ENCODE assay signal across 8 cellular contexts in the genomic region with DNA sequence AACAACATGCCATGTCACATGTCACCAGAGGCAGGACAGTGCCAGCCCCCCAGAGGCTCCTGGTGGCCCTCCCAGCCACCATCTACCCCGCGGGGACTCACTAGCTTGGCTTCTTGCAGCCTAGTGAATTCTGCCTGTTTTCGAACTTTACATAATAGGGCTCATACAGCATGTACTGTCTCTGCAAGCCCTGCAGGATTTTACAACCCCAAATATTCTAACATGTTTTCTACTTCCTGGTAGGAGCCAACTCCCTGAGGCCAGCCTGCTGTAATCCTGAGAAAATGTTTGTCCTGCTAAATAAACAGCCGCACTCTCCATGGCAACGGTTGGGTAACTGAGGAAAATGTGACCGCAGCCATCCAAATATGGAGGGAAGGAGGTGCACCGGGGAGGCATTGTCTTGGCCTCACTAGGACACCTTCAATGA. TPM values are rescaled to one million over a fixed set of nuclear protein-coding genes. Genes with fewer than 3 reads are reported as not detected.
DNase-seq lines count a peak whose midpoint lies in the region; ATAC-seq and TF ChIP-seq lines count a peak whose summit lies in the region.

No MANE protein-coding gene starts in this region.

- H3K9me3 Mint-ChIP-seq in mesothelial cell of epicardium, result no peaks in the 10 kb centered on the region

- H3K4me1 ChIP-seq in ectodermal cell (ENCODE audit: control insufficient read depth, insufficient read depth, low read length) (peaks cover 32% of the 10 kb centered on the region), MM.1S (ENCODE audit: low read length) (peaks cover 8% of the 10 kb centered on the region)

- DNase-seq in AG10803 (ENCODE audit: low read depth) (peak; percentile 99), NCI-H2107 treated with DMSO at 0.1 percent for 48 hours (lab: John Stamatoyannopoulos, UW; ENCODE audit: unreplicated experiment) (peak; percentile 77), mesothelial cell of epicardium (ENCODE audit: low spot score in 2 of 2, unreplicated experiment in 2 of 2) (peak in 1 of 2 experiments; percentile 53), HUDEP-2 (lab: John Stamatoyannopoulos, UW; ENCODE audit: unreplicated experiment in 76 of 76) (no peak), MM.1S (no peak), DMS79 (lab: John Stamatoyannopoulos, UW) (no peak)

- H3K4me3 ChIP-seq in AG10803 (ENCODE audit: low read length) (peak overlapping the region; percentile 0), ectodermal cell (ENCODE audit: insufficient read depth, low read depth, low read length) (no peak overlapping the region), MM.1S (ENCODE audit: low read length) (no peak overlapping the region)

- 31 to 38% methylated on average over 7 of the region's 7 CpGs for WGBS in ectodermal cell, 2 experiments

- H3K9me3 ChIP-seq in ectodermal cell (ENCODE audit: control insufficient read depth, low read length) (no peaks in the 10 kb centered on the region), MM.1S (replicated peaks; ENCODE audit: insufficient read depth, low read length) (no peaks in the 10 kb centered on the region)

- peak overlapping the region; percentile 90 for H3K27ac Mint-ChIP-seq in mesothelial cell of epicardium

- no peaks in the 10 kb centered on the region for H4K20me1 ChIP-seq in MM.1S (ENCODE audit: insufficient read depth, low read length)

- H3K27me3 Mint-ChIP-seq in mesothelial cell of epicardium (ENCODE audit: low read depth), result no peaks in the 10 kb centered on the region

- H3K36me3 ChIP-seq in ectodermal cell (ENCODE audit: control insufficient read depth, insufficient read depth, low read length) (no peaks in the 10 kb centered on the region), MM.1S (replicated peaks; ENCODE audit: insufficient read depth, low read length) (no peaks in the 10 kb centered on the region)

- H3K79me2 ChIP-seq in MM.1S (ENCODE audit: low read length), result peaks cover 72% of the 10 kb centered on the region

- no peaks in the 10 kb centered on the region for H3K9me2 ChIP-seq in MM.1S (replicated peaks; ENCODE audit: insufficient read depth, low read length)

- ATAC-seq in GM19324 (IDR thresholded peaks at IDR 0.05; ENCODE audit: low FRiP score, unreplicated experiment), result no peak

- no peak overlapping the region for H3K9ac ChIP-seq in MM.1S (ENCODE audit: low read length)

- peaks cover 40% of the 10 kb centered on the region for H3K4me1 Mint-ChIP-seq in mesothelial cell of epicardium

- H3K4me3 Mint-ChIP-seq in mesothelial cell of epicardium, result no peak overlapping the region

- H3F3A ChIP-seq in MM.1S (ENCODE audit: insufficient read depth, low read length), result 0 out of 2 replicates have a peak, but pooled peaks cover 4% of the 10 kb centered on the region

- TF ChIP-seq CTCF in AG10803 (conservative IDR thresholded peaks at IDR 0.05; ENCODE audit: low read length), result no peak
- TF ChIP-seq CTCF in mesothelial cell of epicardium (IDR thresholded peaks at IDR 0.05; ENCODE audit: unreplicated experiment), result no peak
- no peak for TF ChIP-seq CTCF in MM.1S (IDR thresholded peaks at IDR 0.05; ENCODE audit: low read length)

- no peaks in the 10 kb centered on the region for H3K36me3 Mint-ChIP-seq in mesothelial cell of epicardium

- peaks cover 8% of the 10 kb centered on the region for H3K27me3 ChIP-seq in ectodermal cell (ENCODE audit: control insufficient read depth, insufficient read depth, low read length, poor library complexity, severe bottlenecking)
- no peaks in the 10 kb centered on the region for H3K27me3 ChIP-seq in MM.1S (replicated peaks; ENCODE audit: insufficient read depth, low read length)

- H3K4me2 ChIP-seq in MM.1S (ENCODE audit: low read depth, low read length), result no peak overlapping the region

- H2AFZ ChIP-seq in MM.1S (ENCODE audit: low read length), result no peak overlapping the region

- peak overlapping the region; percentile 73 for H3K27ac ChIP-seq in ectodermal cell (ENCODE audit: insufficient read depth, low read depth, low read length, poor library complexity, severe bottlenecking)
- H3K27ac ChIP-seq in MM.1S (ENCODE audit: low read length), result no peak overlapping the region

RNA-seq across cellular contexts. Expression of a gene that starts 2.7 kb away (rescaled TPM):
- polyA plus RNA-seq in ectodermal cell (2013, experiment 1 of 4), result 3.7 TPM
- polyA plus RNA-seq in ectodermal cell (2013, experiment 2 of 4), result 3.3 TPM
- polyA plus RNA-seq in ectodermal cell (2013, experiment 3 of 4), result 3.6 TPM
- polyA plus RNA-seq in ectodermal cell (2013, experiment 4 of 4), result 4.7 TPM
- 11.4 to 12.7 TPM (median 11.7 TPM) in 3 replicates for total RNA-seq in mesothelial cell of epicardium

RNA-seq across cellular contexts. Expression of a gene that starts 34.6 kb away (rescaled TPM):
- polyA plus RNA-seq in ectodermal cell (2013, experiment 1 of 4), result 19.0 TPM
- 15.4 TPM for polyA plus RNA-seq in ectodermal cell (2013, experiment 2 of 4)
- polyA plus RNA-seq in ectodermal cell (2013, experiment 3 of 4), result 12.0 TPM
- 12.4 TPM for polyA plus RNA-seq in ectodermal cell (2013, experiment 4 of 4)
- total RNA-seq in mesothelial cell of epicardium, result 17.5 to 23.2 TPM (median 21.4 TPM) in 3 replicates

RNA-seq across cellular contexts. Expression of a gene that starts 45.8 kb away (rescaled TPM):
- 15.8 TPM for polyA plus RNA-seq in ectodermal cell (2013, experiment 1 of 4)
- polyA plus RNA-seq in ectodermal cell (2013, experiment 2 of 4), result 11.9 TPM
- 22.0 TPM for polyA plus RNA-seq in ectodermal cell (2013, experiment 3 of 4)
- 32.6 TPM for polyA plus RNA-seq in ectodermal cell (2013, experiment 4 of 4)
- 4.2 to 5.1 TPM (median 4.3 TPM) in 3 replicates for total RNA-seq in mesothelial cell of epicardium

Comparison
In these comparisons a context has a peak if more than half of its experiments do, and no peak if none do; other contexts are left out.
1. DNase-seq: peak in AG10803 (single experiment) and NCI-H2107 treated with DMSO at 0.1 percent for 48 hours (single experiment); none in HUDEP-2 (0 of 76), MM.1S (single experiment) and DMS79 (single experiment).